21 cellular contexts compared by ENCODE assay signal in genomic region chr7:35869810-35870209, GRCh38.
DNase-seq lines count a peak whose midpoint lies in the region; ATAC-seq and TF ChIP-seq lines count a peak whose summit lies in the region.
"Had no signal": no experiment of that assay in that cellular context is flagged by ENCODE, and none has a peak within 500 bp of the region (broad histone marks: within the 10 kb centered on the region; RNA-seq: fewer than 3 reads in every experiment).

No MANE protein-coding gene starts in this region.

- H3K4me1 ChIP-seq in breast epithelium: no peaks in the 10 kb centered on the region
- H3K4me1 ChIP-seq: SJCRH30 had no signal

- no peak overlapping the region for H3K4me3 ChIP-seq in fibroblast of the aortic adventitia (ENCODE audit: low read depth, low read length)
- no peak overlapping the region for H3K4me3 ChIP-seq in breast epithelium
- H3K4me3 ChIP-seq: sigmoid colon, SJCRH30, suprapubic skin had no signal

- H3K27ac ChIP-seq in breast epithelium: no peak overlapping the region
- H3K27ac ChIP-seq: SJCRH30, suprapubic skin had no signal

- H3K9me3 ChIP-seq in breast epithelium: no peaks in the 10 kb centered on the region
- H3K9me3 ChIP-seq: BE2C, sigmoid colon, SJCRH30, suprapubic skin had no signal

- DNase-seq in EH (ENCODE audit: low read depth) (peak; percentile 92), amniotic epithelial cell (ENCODE audit: low read depth) (peak; percentile 36), fibroblast of the aortic adventitia (ENCODE audit: low read depth) (peak; percentile 36), pons (ENCODE audit: low spot score) (peak; percentile 17), C1 segment of cervical spinal cord (lab: John Stamatoyannopoulos, UW) (no peak), breast epithelium (ENCODE audit: low spot score in 2 of 2) (no peak), GM13976 (ENCODE audit: low spot score) (no peak)
- DNase-seq: activated CD8-positive, alpha-beta memory T cell treated with anti-CD3 and anti-CD28 coated beads for 24 hours; amniotic stem cell; BE2C; cortex of kidney; DMS 273 treated with DMSO at 0.1 percent for 48 hours; GOT3; kidney; NCI-H1930; NCI-H526 treated with DMSO at 0.1 percent for 48 hours; sigmoid colon; SJCRH30; stimulated activated CD4-positive, alpha-beta T cell treated with anti-CD3 and anti-CD28 coated beads, Interleukin-2, amount 100 ng/mL, for 48 hours had no signal

- no peaks in the 10 kb centered on the region for H3K36me3 ChIP-seq in breast epithelium

- intact Hi-C loops in breast epithelium (cut with DNase I; ENCODE audit: low total_unique reads): no loop called here

- no peaks in the 10 kb centered on the region for H3K27me3 ChIP-seq in breast epithelium
- H3K27me3 ChIP-seq: BE2C, sigmoid colon, SJCRH30, suprapubic skin had no signal

- in situ Hi-C loops in GM13976 (cut with MboI; ENCODE audit: low sequenced_read_pairs, unreplicated experiment): no loop called here

- no peak for ATAC-seq in GM21786 (IDR thresholded peaks at IDR 0.05; ENCODE audit: unreplicated experiment)

- TF ChIP-seq CTCF in fibroblast of the aortic adventitia (IDR thresholded peaks at IDR 0.05; ENCODE audit: insufficient read depth, low read length) (no peak), breast epithelium (IDR thresholded peaks at IDR 0.05) (no peak), GM13976 (IDR thresholded peaks at IDR 0.05; ENCODE audit: borderline replicate concordance, control extremely low read depth, extremely low read depth, insufficient read depth, missing control alignments) (no peak)

- no peak for TF ChIP-seq POLR2A in breast epithelium (IDR thresholded peaks at IDR 0.05)

Comparison
In these comparisons a context has a peak if more than half of its experiments do, and no peak if none do; other contexts are left out.
1. DNase-seq: peak in EH (single experiment), amniotic epithelial cell (single experiment), fibroblast of the aortic adventitia (single experiment) and pons (single experiment); none in C1 segment of cervical spinal cord (0 of 14), breast epithelium (0 of 2) and GM13976 (single experiment).